In genomic region chr19:42918377-42919069, GRCh38 we compare ENCODE assay signal across 20 cellular contexts. TPM values are rescaled to one million over a fixed set of nuclear protein-coding genes. Genes with fewer than 3 reads are reported as not detected.
"Had no signal": no experiment of that assay in that cellular context is flagged by ENCODE, and none has a peak within 500 bp of the region (broad histone marks: within the 10 kb centered on the region; RNA-seq: fewer than 3 reads in every experiment).

No MANE protein-coding gene starts in this region.

RNA-seq across cellular contexts. Expression of gene PSG6, which starts 0.8 kb away (rescaled TPM):
- total RNA-seq: activated naive CD4-positive, alpha-beta T cell treated with anti-CD3 and anti-CD28 coated beads for 36 hours; activated naive CD8-positive, alpha-beta T cell treated with anti-CD3 and anti-CD28 coated beads for 36 hours; activated naive CD8-positive, alpha-beta T cell treated with anti-CD3 and anti-CD28 coated beads, Interleukin-2, amount 10 ng/mL, durations not matched to agents 7 days and 5 days; activated T-cell treated with anti-CD3 and anti-CD28 coated beads, Interleukin-2, amount 50 U/mL, for 4 hours; activated T-cell treated with anti-CD3 and anti-CD28 coated beads, Interleukin-2, amount 50 U/mL, for 72 hours; activated T-helper 1 cell treated with anti-CD3 and anti-CD28 coated beads, Interleukin-12 subunit alpha, Interleukin-12 subunit beta, Interleukin-2, Interleukin-4 antibody, amounts not matched to agents 30 ng/mL and 10 ng/mL and 1 ng/mL, durations not matched to agents 14 hours and 24 hours and 36 hours; activated T-helper 17 cell treated with anti-CD3 and anti-CD28 coated beads, Interleukin-2, amount 50 U/mL, for 72 hours; activated T-helper 2 cell treated with anti-CD3 and anti-CD28 coated beads, Interferon-gamma antibody, Interleukin-2, Interleukin-4, amounts not matched to agents 10 μg/mL and 5 μg/mL and 100 μg/mL, durations not matched to agents 14 hours and 24 hours and 36 hours; adrenal gland; aorta; ascending aorta; body of pancreas; breast epithelium; bronchial epithelial cell; cardiac muscle cell; cardiac septum; cerebellum; chondrocyte had no signal
- polyA plus RNA-seq: adipose tissue, adrenal gland, aorta, cardiac muscle cell had no signal

RNA-seq across cellular contexts. Expression of gene PSG7, which starts 18.5 kb away (rescaled TPM):
- total RNA-seq: activated naive CD4-positive, alpha-beta T cell treated with anti-CD3 and anti-CD28 coated beads for 36 hours; activated naive CD8-positive, alpha-beta T cell treated with anti-CD3 and anti-CD28 coated beads for 36 hours; activated naive CD8-positive, alpha-beta T cell treated with anti-CD3 and anti-CD28 coated beads, Interleukin-2, amount 10 ng/mL, durations not matched to agents 7 days and 5 days; activated T-cell treated with anti-CD3 and anti-CD28 coated beads, Interleukin-2, amount 50 U/mL, for 4 hours; activated T-cell treated with anti-CD3 and anti-CD28 coated beads, Interleukin-2, amount 50 U/mL, for 72 hours; activated T-helper 1 cell treated with anti-CD3 and anti-CD28 coated beads, Interleukin-12 subunit alpha, Interleukin-12 subunit beta, Interleukin-2, Interleukin-4 antibody, amounts not matched to agents 30 ng/mL and 10 ng/mL and 1 ng/mL, durations not matched to agents 14 hours and 24 hours and 36 hours; activated T-helper 17 cell treated with anti-CD3 and anti-CD28 coated beads, Interleukin-2, amount 50 U/mL, for 72 hours; activated T-helper 2 cell treated with anti-CD3 and anti-CD28 coated beads, Interferon-gamma antibody, Interleukin-2, Interleukin-4, amounts not matched to agents 10 μg/mL and 5 μg/mL and 100 μg/mL, durations not matched to agents 14 hours and 24 hours and 36 hours; adrenal gland; aorta; ascending aorta; astrocyte; body of pancreas; breast epithelium; bronchial epithelial cell; cardiac muscle cell; cardiac septum; cerebellum; chondrocyte had no signal
- polyA plus RNA-seq: adipose tissue, adrenal gland, aorta, cardiac muscle cell had no signal

RNA-seq across cellular contexts. Expression of gene PSG1, which starts 39.0 kb away (rescaled TPM):
- total RNA-seq: activated naive CD4-positive, alpha-beta T cell treated with anti-CD3 and anti-CD28 coated beads for 36 hours; activated naive CD8-positive, alpha-beta T cell treated with anti-CD3 and anti-CD28 coated beads for 36 hours; activated naive CD8-positive, alpha-beta T cell treated with anti-CD3 and anti-CD28 coated beads, Interleukin-2, amount 10 ng/mL, durations not matched to agents 7 days and 5 days; activated T-cell treated with anti-CD3 and anti-CD28 coated beads, Interleukin-2, amount 50 U/mL, for 4 hours; activated T-cell treated with anti-CD3 and anti-CD28 coated beads, Interleukin-2, amount 50 U/mL, for 72 hours; activated T-helper 1 cell treated with anti-CD3 and anti-CD28 coated beads, Interleukin-12 subunit alpha, Interleukin-12 subunit beta, Interleukin-2, Interleukin-4 antibody, amounts not matched to agents 30 ng/mL and 10 ng/mL and 1 ng/mL, durations not matched to agents 14 hours and 24 hours and 36 hours; activated T-helper 2 cell treated with anti-CD3 and anti-CD28 coated beads, Interferon-gamma antibody, Interleukin-2, Interleukin-4, amounts not matched to agents 10 μg/mL and 5 μg/mL and 100 μg/mL, durations not matched to agents 14 hours and 24 hours and 36 hours; adrenal gland; aorta; ascending aorta; body of pancreas; breast epithelium; bronchial epithelial cell; cardiac muscle cell; cardiac septum; chondrocyte had no signal
- polyA plus RNA-seq: adipose tissue, adrenal gland, aorta, cardiac muscle cell had no signal
